In the genomic region with DNA sequence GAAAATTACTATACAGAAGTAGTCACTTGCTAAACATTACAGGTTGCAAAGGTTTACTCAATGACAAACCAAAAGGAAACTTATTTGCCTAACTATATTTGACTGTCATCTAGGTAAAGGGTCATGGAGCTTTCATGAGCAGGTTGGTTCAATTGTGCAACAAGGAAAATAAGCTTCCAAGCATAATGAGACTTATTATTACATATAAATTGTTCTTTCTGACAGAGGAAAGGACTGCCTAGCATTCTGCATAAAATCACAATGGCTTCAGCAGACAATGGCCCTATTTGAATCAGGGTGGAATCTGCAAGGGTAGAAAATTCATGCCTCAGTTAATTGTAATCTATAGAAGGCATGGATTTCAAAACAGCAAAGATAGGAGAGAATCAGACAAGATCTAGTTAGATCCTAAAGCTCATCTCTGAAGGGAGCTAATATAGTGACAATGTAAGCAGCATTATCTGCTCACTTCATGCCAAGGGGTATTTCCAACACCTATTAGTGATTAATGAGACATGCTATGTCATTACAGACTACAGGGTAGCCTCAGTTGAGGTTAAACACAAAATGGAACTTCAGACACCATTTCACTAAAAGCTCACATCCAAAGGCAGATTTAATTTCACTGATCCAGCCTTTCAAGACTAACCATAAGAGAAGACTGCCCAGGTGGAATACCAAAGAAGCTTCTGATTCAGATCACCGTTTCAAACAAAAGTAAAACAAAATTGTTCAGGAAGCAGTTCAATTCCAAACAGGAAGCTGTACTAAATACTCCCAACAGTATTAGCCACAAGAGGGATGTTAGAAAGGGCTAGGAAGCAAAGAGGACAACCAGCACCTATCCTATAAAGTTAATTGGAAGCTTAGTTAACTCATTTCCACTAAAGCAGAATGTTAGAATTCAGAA, we compare ENCODE assay signal across 10 cellular contexts. TPM values are rescaled to one million over a fixed set of nuclear protein-coding genes. Genes with fewer than 3 reads are reported as not detected.
A peak's percentile ranks its signal among the peaks of the same experiment; 100 is the strongest.
DNase-seq lines count a peak whose midpoint lies in the region; ATAC-seq and TF ChIP-seq lines count a peak whose summit lies in the region.
"Had no signal": no experiment of that assay in that cellular context is flagged by ENCODE, and none has a peak within 500 bp of the region (broad histone marks: within the 10 kb centered on the region; RNA-seq: fewer than 3 reads in every experiment).

No MANE protein-coding gene starts in this region.

- H3K9me3 ChIP-seq in BLaER1 treated with 17β-estradiol and CSF1 and Interleukin-3, amounts not matched to agents 10 nM and 100 nM (replicated peaks in 1 of 11) = no peaks in the 10 kb centered on the region; a peak in 2 of 22 replicates

- no peak overlapping the region for H3K4me3 ChIP-seq in BLaER1 treated with 17β-estradiol and CSF1 and Interleukin-3, amounts not matched to agents 10 nM and 100 nM

- no peak for TF ChIP-seq CTCF in VCaP (conservative IDR thresholded peaks at IDR 0.05)

- DNase-seq in lung microvascular endothelial cell (ENCODE audit: low read depth in 2 of 2) (peak; percentile 26 to 43), NCI-H1048 (lab: John Stamatoyannopoulos, UW) (no peak), SK-N-DZ (ENCODE audit: low spot score) (no peak)
- DNase-seq: foreskin keratinocyte; NK-92 treated with Interleukin-12 subunit alpha and Interleukin-12 subunit beta, amount 100 ng/mL, for 24 hours had no signal

- peaks cover 27 to 63% (median 46%) of the 10 kb centered on the region in 11 experiments for H3K36me3 ChIP-seq in BLaER1 treated with 17β-estradiol and CSF1 and Interleukin-3, amounts not matched to agents 10 nM and 100 nM

- peaks cover 30 to 54% (median 36%) of the 10 kb centered on the region in 10 experiments for H3K4me1 ChIP-seq in BLaER1 treated with 17β-estradiol and CSF1 and Interleukin-3, amounts not matched to agents 10 nM and 100 nM

- H3K9ac ChIP-seq in BLaER1 treated with 17β-estradiol and CSF1 and Interleukin-3, amounts not matched to agents 10 nM and 100 nM = peak overlapping the region in 2 of 11 experiments; percentile 13 to 54; a peak in 3 of 22 replicates

- H3K27ac ChIP-seq in BLaER1 treated with 17β-estradiol and CSF1 and Interleukin-3, amounts not matched to agents 10 nM and 100 nM = 0 out of 22 replicates have a peak overlapping the region, but pooled peaks of 3 of the 11 experiments have one; percentile 1 to 5 (median 4)
- peak overlapping the region; percentile 12 for H3K27ac ChIP-seq in VCaP
- H3K27ac ChIP-seq: foreskin keratinocyte had no signal

- H3K4me2 ChIP-seq in BLaER1 treated with 17β-estradiol and CSF1 and Interleukin-3, amounts not matched to agents 10 nM and 100 nM = peak overlapping the region; percentile 11 to 64 (median 43)

- ATAC-seq in GM19468 (IDR thresholded peaks at IDR 0.05; ENCODE audit: extremely low read depth, unreplicated experiment) (peak; percentile 42), GM19467 (IDR thresholded peaks at IDR 0.05; ENCODE audit: unreplicated experiment) (no peak), HG03280 (IDR thresholded peaks at IDR 0.05; ENCODE audit: unreplicated experiment) (no peak)
- ATAC-seq: foreskin keratinocyte had no signal

- H4K20me1 ChIP-seq in BLaER1 treated with 17β-estradiol and CSF1 and Interleukin-3, amounts not matched to agents 10 nM and 100 nM = peaks cover 90 to 100% (median 98%) of the 10 kb centered on the region in 11 experiments

- H3K27me3 ChIP-seq in BLaER1 treated with 17β-estradiol and CSF1 and Interleukin-3, amounts not matched to agents 10 nM and 100 nM = no peaks in the 10 kb centered on the region
- H3K27me3 ChIP-seq: foreskin keratinocyte had no signal

RNA-seq across cellular contexts. Expression of a gene that starts 8.5 kb away (rescaled TPM):
- 34.9 and 39.0 TPM in 2 replicates for total RNA-seq in lung microvascular endothelial cell
- 72.3 and 72.8 TPM in 2 replicates for polyA plus RNA-seq in SK-N-DZ (2014; cell fraction: cytosol; rRNA removed)
- polyA plus RNA-seq in SK-N-DZ (2014; cell fraction: nucleus; rRNA removed) = 36.1 and 47.2 TPM in 2 replicates

RNA-seq across cellular contexts. Expression of a gene that starts 39.6 kb away (rescaled TPM):
- 13.9 and 20.8 TPM in 2 replicates for total RNA-seq in lung microvascular endothelial cell
- polyA plus RNA-seq in SK-N-DZ (2014; cell fraction: cytosol; rRNA removed) = 74.6 and 75.3 TPM in 2 replicates
- polyA plus RNA-seq in SK-N-DZ (2014; cell fraction: nucleus; rRNA removed) = 70.2 and 70.3 TPM in 2 replicates

Comparison
In these comparisons a context has a peak if more than half of its experiments do, and no peak if none do; other contexts are left out.
1. DNase-seq: peak in lung microvascular endothelial cell (2 of 2); none in NCI-H1048 (single experiment) and SK-N-DZ (single experiment).